In the genomic region with DNA sequence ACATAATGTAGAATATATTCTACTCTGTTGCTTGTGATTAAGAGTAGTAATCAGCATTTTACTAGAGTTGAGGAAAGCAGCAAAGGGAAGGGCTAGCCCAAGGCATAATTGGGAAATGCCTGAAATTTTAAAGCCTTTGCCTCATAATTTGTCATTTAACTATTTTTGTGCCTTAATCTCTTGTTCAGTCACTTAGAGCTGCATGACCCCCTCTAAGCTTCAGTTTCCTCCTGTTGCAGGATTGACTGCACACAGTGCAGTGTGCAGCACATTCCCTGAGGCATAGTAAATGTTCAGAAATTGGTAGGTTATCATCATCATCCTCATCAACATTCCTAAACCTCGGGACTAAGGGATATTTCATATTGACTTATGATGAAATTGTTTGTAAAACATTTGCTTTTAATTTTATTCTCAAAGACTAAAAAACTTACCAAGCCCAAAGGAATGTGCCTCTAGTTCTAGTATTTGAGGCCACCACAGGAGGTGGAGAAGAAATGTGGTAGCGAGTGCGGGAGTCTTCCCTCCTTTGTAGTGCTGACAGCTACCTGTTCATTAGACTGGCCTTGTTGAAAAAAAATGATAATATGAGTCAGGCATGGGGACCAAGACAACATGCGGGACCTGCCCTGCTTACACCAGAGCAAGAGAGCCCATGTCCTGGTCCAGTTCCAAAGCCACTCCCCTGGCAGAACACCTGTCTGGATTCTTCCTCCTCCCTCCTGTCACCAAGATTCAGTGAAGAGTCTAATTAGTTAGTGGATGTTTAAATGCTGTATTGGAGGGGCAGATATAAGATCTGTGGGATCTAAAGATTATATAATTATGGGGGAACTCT, we compare ENCODE assay signal across 10 cellular contexts. TPM values are rescaled to one million over a fixed set of nuclear protein-coding genes. Genes with fewer than 3 reads are reported as not detected.
A peak's percentile ranks its signal among the peaks of the same experiment; 100 is the strongest.
DNase-seq lines count a peak whose midpoint lies in the region; ATAC-seq and TF ChIP-seq lines count a peak whose summit lies in the region.
"Had no signal": no experiment of that assay in that cellular context is flagged by ENCODE, and none has a peak within 500 bp of the region (broad histone marks: within the 10 kb centered on the region; RNA-seq: fewer than 3 reads in every experiment).

No MANE protein-coding gene starts in this region.

- H3K36me3 Mint-ChIP-seq in HFFc6 (ENCODE audit: low read depth): peaks cover 7% of the 10 kb centered on the region; the same call in 1 of the 2 replicates

- H3K27ac ChIP-seq in heart right ventricle: peak overlapping the region in 1 of 10 donors; percentile 67

- no peak overlapping the region; the same call in 1 of the 2 replicates for H3K4me3 ChIP-seq in AG09309 (ENCODE audit: control insufficient read depth, low read depth, low read length)
- H3K4me3 ChIP-seq in heart right ventricle: no peak overlapping the region
- H3K4me3 ChIP-seq: spleen had no signal

- H3K4me3 Mint-ChIP-seq in HFFc6: peak overlapping the region; percentile 61

- TF ChIP-seq CTCF in AG09309 (IDR thresholded peaks at IDR 0.05; ENCODE audit: control insufficient read depth, insufficient read depth, low read depth, low read length, missing control alignments) (no peak), HFFc6 (IDR thresholded peaks at IDR 0.05) (no peak), heart right ventricle (IDR thresholded peaks at IDR 0.05) (no peak)

- H3K4me1 ChIP-seq in heart right ventricle: peaks cover 0 to 32% (median 9%) of the 10 kb centered on the region in 9 donors

- H3K36me3 ChIP-seq in heart right ventricle: no peaks in the 10 kb centered on the region
- H3K36me3 ChIP-seq: spleen had no signal

- H3K9me3 Mint-ChIP-seq in HFFc6: no peaks in the 10 kb centered on the region

- ATAC-seq in left colon (peak; percentile 86), GM19395 (IDR thresholded peaks at IDR 0.05; ENCODE audit: unreplicated experiment) (no peak), heart right ventricle (no peak), HG03280 (IDR thresholded peaks at IDR 0.05; ENCODE audit: unreplicated experiment) (no peak)

- no peaks in the 10 kb centered on the region for H3K27me3 Mint-ChIP-seq in HFFc6 (ENCODE audit: insufficient read depth)

- DNase-seq in AG09309 (ENCODE audit: low read depth) (peak; percentile 92), HFFc6 (peak; percentile 84), amniotic epithelial cell (ENCODE audit: low read depth) (peak; percentile 30), left colon (peak; percentile 42 to 69), T-helper 1 cell (no peak), heart right ventricle (no peak)
- DNase-seq: NCI-H1092, spleen had no signal

- 78 to 90% methylated on average over 4 of the region's 4 CpGs for WGBS in heart right ventricle, 2 donors

- intact Hi-C loops in left colon (cut with DNase I, micrococcal nuclease): no loop called here
- intact Hi-C loops in heart right ventricle (cut with DNase I): no loop called here

- peak overlapping the region; percentile 78 for H3K27ac Mint-ChIP-seq in HFFc6

- no peaks in the 10 kb centered on the region for H3K9me3 ChIP-seq in heart right ventricle
- H3K9me3 ChIP-seq: spleen had no signal

- H3K27me3 ChIP-seq in heart right ventricle: no peaks in the 10 kb centered on the region

- peaks cover 100% of the 10 kb centered on the region for H3K4me1 Mint-ChIP-seq in HFFc6 (ENCODE audit: low read depth)

RNA-seq across cellular contexts. Expression of gene TENT5A, which starts 14.9 kb away (rescaled TPM):
- 10 to 100 TPM; 52.7 to 67.2 (median 62.0) TPM for total RNA-seq in HFFc6 (2021; fragmentation: NEBNext Ultra II Directional; extraction: Animal tissue kit (Norgen Biotek cat#: 25700))
- total RNA-seq in left colon: 10 to 100 TPM; 26.3 to 29.3 TPM
- total RNA-seq in heart right ventricle: 10 to 100 TPM; 37.0 to 72.1 (median 46.9) TPM
- polyA plus RNA-seq in heart right ventricle: 10 to 100 TPM; 17.3 to 21.9 TPM

Comparison
In these comparisons a context has a peak if more than half of its experiments do, and no peak if none do; other contexts are left out.
1. DNase-seq: peak in AG09309 (single experiment), HFFc6 (single experiment), amniotic epithelial cell (single experiment) and left colon (2 of 2); none in T-helper 1 cell (0 of 5) and heart right ventricle (0 of 2).